In genomic region chr5:89359046-89359445, GRCh38 we compare ENCODE assay signal across 17 cellular contexts.
"Had no signal": no experiment of that assay in that cellular context is flagged by ENCODE, and none has a peak within 500 bp of the region (broad histone marks: within the 10 kb centered on the region; RNA-seq: fewer than 3 reads in every experiment).

No MANE protein-coding gene starts in this region.

- DNase-seq: dermis blood vessel endothelial cell; dorsolateral prefrontal cortex; effector CD4-positive, alpha-beta T cell; effector memory CD4-positive, alpha-beta T cell; foreskin keratinocyte; heart right ventricle; hippocampal formation; left cardiac atrium; left lung; left ventricle myocardium superior; lower lobe of right lung; mesenchymal stem cell; mucosa of descending colon had no signal

- H3K4me3 ChIP-seq: coronary artery, dorsolateral prefrontal cortex, esophagus muscularis mucosa, gastroesophageal sphincter, heart right ventricle, left lung, lower lobe of right lung, mucosa of descending colon had no signal

- ATAC-seq: foreskin keratinocyte, gastroesophageal sphincter, heart right ventricle, left cardiac atrium, left lung, left ventricle myocardium superior, lower lobe of right lung, mucosa of descending colon had no signal

- H3K27me3 ChIP-seq: dorsolateral prefrontal cortex, esophagus muscularis mucosa, foreskin keratinocyte, gastroesophageal sphincter, heart right ventricle, left lung had no signal

- H3K9me3 Mint-ChIP-seq: mesothelial cell of epicardium had no signal

- H3K27ac Mint-ChIP-seq: mesothelial cell of epicardium had no signal

- H3K4me1 Mint-ChIP-seq: mesothelial cell of epicardium had no signal

- H3K9me3 ChIP-seq: esophagus muscularis mucosa, gastroesophageal sphincter, heart right ventricle, left lung, lower lobe of right lung, mucosa of descending colon had no signal

- H3K4me3 Mint-ChIP-seq: mesothelial cell of epicardium had no signal

- H3K4me1 ChIP-seq: esophagus muscularis mucosa, foreskin keratinocyte, gastroesophageal sphincter, heart right ventricle, left lung, lower lobe of right lung had no signal

- H3K27ac ChIP-seq: coronary artery, dorsolateral prefrontal cortex, esophagus muscularis mucosa, foreskin keratinocyte, gastroesophageal sphincter, heart right ventricle, left lung, lower lobe of right lung had no signal

- H3K36me3 Mint-ChIP-seq: mesothelial cell of epicardium had no signal

- H3K36me3 ChIP-seq: esophagus muscularis mucosa, gastroesophageal sphincter, heart right ventricle, left lung, lower lobe of right lung had no signal
